Comparison of ENCODE assay signal across 26 cellular contexts in the genomic region with DNA sequence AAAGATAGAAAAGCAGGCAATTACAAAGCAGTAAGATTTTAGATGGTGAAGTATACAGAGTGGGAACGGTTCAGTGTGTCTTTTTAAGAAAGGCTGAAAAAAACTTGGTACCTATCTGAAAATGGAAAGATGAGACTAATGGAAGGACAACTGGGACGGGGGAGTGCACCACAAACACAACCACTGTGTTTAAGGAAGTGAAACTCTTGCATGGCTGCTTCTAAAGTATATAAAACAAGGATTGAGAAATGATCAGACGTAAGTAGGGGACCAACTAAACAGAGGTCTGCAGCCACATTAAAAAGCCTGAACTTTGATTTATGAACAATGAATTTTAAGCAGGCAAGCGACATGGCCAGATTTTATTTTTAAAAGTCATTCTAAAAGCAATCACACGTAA.
A peak's percentile ranks its signal among the peaks of the same experiment; 100 is the strongest.
DNase-seq lines count a peak whose midpoint lies in the region; ATAC-seq lines count a peak whose summit lies in the region.
"Had no signal": no experiment of that assay in that cellular context is flagged by ENCODE, and none has a peak within 500 bp of the region (broad histone marks: within the 10 kb centered on the region; RNA-seq: fewer than 3 reads in every experiment).

No MANE protein-coding gene starts in this region.

- DNase-seq in CD1c-positive myeloid dendritic cell (ENCODE audit: extremely low spot score), result peak; percentile 7
- DNase-seq in MV-4-11 (lab: John Stamatoyannopoulos, UW), result peak; percentile 88
- DNase-seq in RPMI8226, result peak; percentile 21
- DNase-seq in activated CD8-positive, alpha-beta memory T cell treated with anti-CD3 and anti-CD28 coated beads, Interleukin-2, amount 50 U/mL, for 4 hours, result no peak
- DNase-seq in DMS53 treated with DMSO at 0.1 percent for 48 hours (lab: John Stamatoyannopoulos, UW; ENCODE audit: unreplicated experiment), result no peak
- no peak for DNase-seq in left lobe of liver (ENCODE audit: low spot score)
- DNase-seq: activated CD4-positive, alpha-beta T cell treated with anti-CD3 and anti-CD28 coated beads for 4 hours; activated gamma-delta T cell treated with Interleukin-2 at 50 U/mL for 16 hours; activated T-cell treated with anti-CD3 and anti-CD28 coated beads, Interleukin-2, amount 50 U/mL, for 4 hours; caudate nucleus; CD8-positive, alpha-beta T cell; cortex of kidney; endodermal cell; foreskin fibroblast; HCEC 1CT; left cardiac atrium; mammary epithelial cell; NCI-H1436; NCI-H2107; NCI-H446; spleen; T-helper 2 cell; trophoblast cell had no signal

- ATAC-seq in HG02981 (IDR thresholded peaks at IDR 0.05; ENCODE audit: unreplicated experiment) (peak; percentile 64), HG02970 (IDR thresholded peaks at IDR 0.05; ENCODE audit: low FRiP score, unreplicated experiment) (no peak), left lobe of liver (no peak)
- ATAC-seq: activated T-cell treated with anti-CD3 and anti-CD28 coated beads, Interleukin-2, amount 50 U/mL, for 4 hours; CD8-positive, alpha-beta T cell; esophagus mucosa; left cardiac atrium had no signal

Comparison
In these comparisons a context has a peak if more than half of its experiments do, and no peak if none do; other contexts are left out.
1. DNase-seq: peak in CD1c-positive myeloid dendritic cell (single experiment), MV-4-11 (single experiment) and RPMI8226 (single experiment); none in activated CD8-positive, alpha-beta memory T cell treated with anti-CD3 and anti-CD28 coated beads, Interleukin-2, amount 50 U/mL, for 4 hours (single experiment), DMS53 treated with DMSO at 0.1 percent for 48 hours (single experiment) and left lobe of liver (single experiment).